ENCODE assay signal across 6 cellular contexts in the genomic region with DNA sequence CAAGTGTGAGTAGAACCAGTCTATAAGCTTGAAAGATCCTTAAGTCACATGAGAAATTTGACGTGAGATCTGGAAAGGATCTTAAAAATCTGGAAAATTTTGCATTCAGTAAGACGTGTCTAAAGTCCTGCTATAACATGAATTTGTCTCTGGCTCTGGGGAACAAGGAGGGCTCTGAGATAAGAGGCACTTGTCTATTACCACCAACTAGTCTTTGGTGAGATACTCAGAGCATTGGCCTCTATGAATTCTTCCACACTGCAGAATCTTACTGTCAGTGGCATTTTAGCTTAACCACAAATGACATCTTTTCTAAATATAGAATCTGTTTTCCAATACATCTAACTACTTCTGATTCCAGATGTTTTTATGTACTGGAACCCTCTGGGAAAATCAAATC.
"Had no signal": no experiment of that assay in that cellular context is flagged by ENCODE, and none has a peak within 500 bp of the region (broad histone marks: within the 10 kb centered on the region; RNA-seq: fewer than 3 reads in every experiment).

No MANE protein-coding gene starts in this region.

- DNase-seq: H9, HCEC 1CT, KBM-7 had no signal

- ATAC-seq: GM23338, HepG2 had no signal

- H2AFZ ChIP-seq: GM23338 had no signal

- H3K27ac ChIP-seq: HL-60 had no signal

- H3K4me3 ChIP-seq: GM23338 had no signal

- H3K4me2 ChIP-seq: GM23338 had no signal
